Comparison of ENCODE assay signal across 26 cellular contexts in the genomic region with DNA sequence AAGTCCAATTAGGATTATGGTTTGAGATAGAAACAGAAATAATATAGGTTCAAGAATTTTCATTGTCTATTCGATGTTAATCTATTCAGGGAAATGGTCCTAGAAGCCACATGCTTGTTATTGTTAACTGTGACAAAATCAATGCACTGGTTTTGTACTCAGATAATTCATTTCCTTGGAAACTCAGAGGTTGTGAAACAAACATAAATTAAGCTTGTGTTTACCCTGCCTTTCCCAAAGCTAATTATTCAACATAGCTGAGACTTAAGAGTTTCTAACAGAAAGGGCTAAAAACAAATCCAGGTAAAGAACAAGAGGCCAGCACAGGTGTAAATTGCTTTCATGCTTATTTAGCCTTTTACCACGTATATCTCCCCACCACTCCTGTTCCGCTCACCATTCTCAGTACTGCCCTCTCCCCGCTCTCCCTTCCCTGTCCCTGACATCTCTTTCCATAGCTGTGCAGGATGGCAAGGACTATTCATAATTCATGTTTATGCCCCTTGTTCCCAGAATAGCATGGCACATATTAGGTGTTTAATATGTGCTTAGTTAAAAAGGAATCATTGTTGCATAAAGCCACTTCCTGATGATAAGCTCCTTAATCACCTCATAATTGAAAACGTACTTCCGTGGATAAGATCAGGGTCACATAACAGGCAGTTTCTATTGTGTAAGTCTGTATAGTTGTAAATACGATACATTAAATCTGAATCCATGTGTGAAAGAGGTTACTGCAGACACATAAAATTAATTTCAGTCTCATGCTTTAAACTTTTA.
DNase-seq lines count a peak whose midpoint lies in the region; ATAC-seq, FAIRE-seq and TF ChIP-seq lines count a peak whose summit lies in the region.
"Had no signal": no experiment of that assay in that cellular context is flagged by ENCODE, and none has a peak within 500 bp of the region (broad histone marks: within the 10 kb centered on the region; RNA-seq: fewer than 3 reads in every experiment).

No MANE protein-coding gene starts in this region.

- no peaks in the 10 kb centered on the region for H3K27me3 Mint-ChIP-seq in WTC11 (ENCODE audit: low read depth)
- no peaks in the 10 kb centered on the region for H3K27me3 Mint-ChIP-seq in endothelial cell (ENCODE audit: unreplicated experiment)

- no peak for TF ChIP-seq RAD21 in A549 (conservative IDR thresholded peaks at IDR 0.05 in 1 of 2, IDR thresholded peaks at IDR 0.05 in 1 of 2)

- intact Hi-C loops in Right ventricle myocardium superior (cut with DNase I) = no loop called here

- no peak overlapping the region for H3K4me2 ChIP-seq in A549

- H3K4me3 ChIP-seq in A549 (no peak overlapping the region), NB4 (ENCODE audit: low read depth, low read length) (no peak overlapping the region)
- H3K4me3 ChIP-seq: ascending aorta, esophagus squamous epithelium, right atrium auricular region, SJCRH30 had no signal

- POLR2A ChIA-PET in A549 (lab: Yijun Ruan, JAX) = no interaction called here
- POLR2A ChIA-PET in WTC11 (lab: Charles Lee) = no interaction called here

- H3K27ac ChIP-seq in A549 = no peak overlapping the region
- H3K27ac ChIP-seq: ascending aorta, esophagus squamous epithelium, right atrium auricular region, SJCRH30 had no signal

- H3K4me1 Mint-ChIP-seq in WTC11 = peaks cover 2% of the 10 kb centered on the region
- peaks cover 10% of the 10 kb centered on the region for H3K4me1 Mint-ChIP-seq in endothelial cell (ENCODE audit: unreplicated experiment)
- H3K4me1 Mint-ChIP-seq: activated CD4-positive, alpha-beta T cell treated with anti-CD3 and anti-CD28 coated beads, Interleukin-2, amount 10 ng/mL, durations not matched to agents 7 days and 5 days; activated CD8-positive, alpha-beta memory T cell treated with anti-CD3 and anti-CD28 coated beads, Interleukin-2, amount 10 ng/mL, durations not matched to agents 7 days and 5 days had no signal

- 26% methylated on average over 7 of the region's 7 CpGs for WGBS in A549 (ENCODE audit: missing lambda C conversion rate)

- DNase-seq in A549 (ENCODE audit: low read depth in 1 of 2, low spot score in 1 of 2) = no peak
- peak; percentile 4 for DNase-seq in NB4 (ENCODE audit: low read depth)
- DNase-seq in WTC11 (ENCODE audit: low spot score) = no peak
- DNase-seq in glomerular endothelial cell (ENCODE audit: extremely low read depth, low read depth, low spot score) = peak; percentile 41
- no peak for DNase-seq in endothelial cell (ENCODE audit: low spot score)
- no peak for DNase-seq in Right ventricle myocardium superior
- DNase-seq in activated CD4-positive, alpha-beta T cell treated with anti-CD3 and anti-CD28 coated beads for 1 hour = no peak
- DNase-seq: activated CD4-positive, alpha-beta T cell treated with anti-CD3 and anti-CD28 coated beads, Interleukin-2, amount 10 ng/mL, durations not matched to agents 7 days and 5 days; activated CD8-positive, alpha-beta memory T cell treated with anti-CD3 and anti-CD28 coated beads, Interleukin-2, amount 10 ng/mL, durations not matched to agents 7 days and 5 days; C1 segment of cervical spinal cord; central memory CD4-positive, alpha-beta T cell; esophagus squamous epithelium; glutamatergic neuron; H7; NCI-H1694 treated with DMSO at 0.1 percent for 48 hours; NCI-H446; NK-92 treated with Interleukin-12 subunit alpha and Interleukin-12 subunit beta, amount 100 ng/mL, for 24 hours; occipital lobe; SJCRH30 had no signal

- CTCF ChIA-PET in A549 (lab: Yijun Ruan, JAX) (no interaction called here), WTC11 (lab: Charles Lee) (no interaction called here)

- H3K27ac Mint-ChIP-seq in WTC11 (0 out of 2 replicates have a peak overlapping the region, but pooled peaks have one; percentile 68), endothelial cell (ENCODE audit: unreplicated experiment) (no peak overlapping the region)
- H3K27ac Mint-ChIP-seq: activated CD4-positive, alpha-beta T cell treated with anti-CD3 and anti-CD28 coated beads, Interleukin-2, amount 10 ng/mL, durations not matched to agents 7 days and 5 days; activated CD8-positive, alpha-beta memory T cell treated with anti-CD3 and anti-CD28 coated beads, Interleukin-2, amount 10 ng/mL, durations not matched to agents 7 days and 5 days; activated naive CD8-positive, alpha-beta T cell; memory B cell had no signal

- no peak for TF ChIP-seq EP300 in A549 (IDR thresholded peaks at IDR 0.05)

- TF ChIP-seq POLR2A in A549 (IDR thresholded peaks at IDR 0.05; ENCODE audit: low read length) (no peak), NB4 (IDR thresholded peaks at IDR 0.05; ENCODE audit: extremely low read depth, insufficient read length) (no peak)

- no peaks in the 10 kb centered on the region for H3K9me3 ChIP-seq in A549
- H3K9me3 ChIP-seq: ascending aorta, esophagus squamous epithelium, right atrium auricular region, SJCRH30 had no signal

- no peaks in the 10 kb centered on the region for H3K4me1 ChIP-seq in A549
- H3K4me1 ChIP-seq: ascending aorta, esophagus squamous epithelium, right atrium auricular region, SJCRH30 had no signal

- H3K4me3 Mint-ChIP-seq in WTC11 (no peak overlapping the region), endothelial cell (ENCODE audit: unreplicated experiment) (no peak overlapping the region)
- H3K4me3 Mint-ChIP-seq: activated CD4-positive, alpha-beta T cell treated with anti-CD3 and anti-CD28 coated beads, Interleukin-2, amount 10 ng/mL, durations not matched to agents 7 days and 5 days; activated CD8-positive, alpha-beta memory T cell treated with anti-CD3 and anti-CD28 coated beads, Interleukin-2, amount 10 ng/mL, durations not matched to agents 7 days and 5 days; activated naive CD8-positive, alpha-beta T cell; memory B cell had no signal

- no peak for ATAC-seq in A549
- 0 out of 2 replicates have a peak, but pooled peaks have one; percentile 20 for ATAC-seq in WTC11
- no peak for ATAC-seq in Right ventricle myocardium superior (ENCODE audit: poor library complexity)
- no peak for ATAC-seq in HG03520 (IDR thresholded peaks at IDR 0.05; ENCODE audit: unreplicated experiment)
- ATAC-seq: activated CD8-positive, alpha-beta memory T cell treated with anti-CD3 and anti-CD28 coated beads, Interleukin-2, amount 10 ng/mL, durations not matched to agents 7 days and 5 days; Panc1 had no signal

- H3K9me3 Mint-ChIP-seq in WTC11 = no peaks in the 10 kb centered on the region
- H3K9me3 Mint-ChIP-seq in endothelial cell (ENCODE audit: unreplicated experiment) = no peaks in the 10 kb centered on the region
- H3K9me3 Mint-ChIP-seq: activated CD4-positive, alpha-beta T cell treated with anti-CD3 and anti-CD28 coated beads, Interleukin-2, amount 10 ng/mL, durations not matched to agents 7 days and 5 days; memory B cell had no signal

- no peaks in the 10 kb centered on the region for H3K36me3 Mint-ChIP-seq in WTC11
- no peaks in the 10 kb centered on the region for H3K36me3 Mint-ChIP-seq in endothelial cell (ENCODE audit: low read depth, unreplicated experiment)
- H3K36me3 Mint-ChIP-seq: activated CD8-positive, alpha-beta memory T cell treated with anti-CD3 and anti-CD28 coated beads, Interleukin-2, amount 10 ng/mL, durations not matched to agents 7 days and 5 days; activated naive CD8-positive, alpha-beta T cell; memory B cell had no signal

- peak; percentile 46 for FAIRE-seq in A549 (lab: Jason Lieb, UNC)
- FAIRE-seq: A204.1 had no signal

- TF ChIP-seq CTCF in A549 (IDR thresholded peaks at IDR 0.05) (no peak), NB4 (IDR thresholded peaks at IDR 0.05; ENCODE audit: low read depth, low read length) (no peak), WTC11 (IDR thresholded peaks at IDR 0.05) (no peak), endothelial cell (IDR thresholded peaks at IDR 0.05; ENCODE audit: unreplicated experiment) (no peak)

TF ChIP-seq in A549, 52 proteins besides CTCF, POLR2A, EP300 and RAD21 (continues in another document):
- TF ChIP-seq JUNB (IDR thresholded peaks at IDR 0.05) (no peak), FOXS1 (CRISPR knock-in tag; IDR thresholded peaks at IDR 0.05) (no peak), NFE2L2 (conservative IDR thresholded peaks at IDR 0.05; ENCODE audit: low read length) (no peak), FOSL2 (IDR thresholded peaks at IDR 0.05) (no peak), FOSL2 (CRISPR knock-in tag; IDR thresholded peaks at IDR 0.05) (no peak), EHMT2 (IDR thresholded peaks at IDR 0.05; ENCODE audit: low read depth) (no peak)
- TF ChIP-seq, protein P1, sequence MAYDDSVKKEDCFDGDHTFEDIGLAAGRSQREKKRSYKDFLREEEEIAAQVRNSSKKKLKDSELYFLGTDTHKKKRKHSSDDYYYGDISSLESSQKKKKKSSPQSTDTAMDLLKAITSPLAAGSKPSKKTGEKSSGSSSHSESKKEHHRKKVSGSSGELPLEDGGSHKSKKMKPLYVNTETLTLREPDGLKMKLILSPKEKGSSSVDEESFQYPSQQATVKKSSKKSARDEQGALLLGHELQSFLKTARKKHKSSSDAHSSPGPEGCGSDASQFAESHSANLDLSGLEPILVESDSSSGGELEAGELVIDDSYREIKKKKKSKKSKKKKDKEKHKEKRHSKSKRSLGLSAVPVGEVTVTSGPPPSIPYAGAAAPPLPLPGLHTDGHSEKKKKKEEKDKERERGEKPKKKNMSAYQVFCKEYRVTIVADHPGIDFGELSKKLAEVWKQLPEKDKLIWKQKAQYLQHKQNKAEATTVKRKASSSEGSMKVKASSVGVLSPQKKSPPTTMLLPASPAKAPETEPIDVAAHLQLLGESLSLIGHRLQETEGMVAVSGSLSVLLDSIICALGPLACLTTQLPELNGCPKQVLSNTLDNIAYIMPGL (CRISPR knock-in tag; IDR thresholded peaks at IDR 0.05; ENCODE audit: borderline replicate concordance) = no peak

TF ChIP-seq in WTC11, 78 proteins besides CTCF, POLR2A, EP300 and RAD21:
- no peak for TF ChIP-seq CREB1 (CRISPR knock-in tag; IDR thresholded peaks at IDR 0.05)
- TF ChIP-seq CDX4 (CRISPR knock-in tag; IDR thresholded peaks at IDR 0.05; ENCODE audit: borderline replicate concordance) = no peak
- no peak for TF ChIP-seq ATF1 (CRISPR knock-in tag; IDR thresholded peaks at IDR 0.05)
- no peak for TF ChIP-seq JUN (CRISPR knock-in tag; IDR thresholded peaks at IDR 0.05)
- no peak for TF ChIP-seq ZNF219 (CRISPR knock-in tag; IDR thresholded peaks at IDR 0.05; ENCODE audit: borderline replicate concordance)
TF ChIP-seq in WTC11: peak in this region for 0.

Comparison
In these comparisons a context has a peak if more than half of its experiments do, and no peak if none do; other contexts are left out.
1. DNase-seq: peak in NB4 (single experiment) and glomerular endothelial cell (single experiment); none in A549 (0 of 2), WTC11 (single experiment), endothelial cell (single experiment), Right ventricle myocardium superior (single experiment) and activated CD4-positive, alpha-beta T cell treated with anti-CD3 and anti-CD28 coated beads for 1 hour (single experiment).